ENCODE assay signal across 13 cellular contexts in the genomic region with DNA sequence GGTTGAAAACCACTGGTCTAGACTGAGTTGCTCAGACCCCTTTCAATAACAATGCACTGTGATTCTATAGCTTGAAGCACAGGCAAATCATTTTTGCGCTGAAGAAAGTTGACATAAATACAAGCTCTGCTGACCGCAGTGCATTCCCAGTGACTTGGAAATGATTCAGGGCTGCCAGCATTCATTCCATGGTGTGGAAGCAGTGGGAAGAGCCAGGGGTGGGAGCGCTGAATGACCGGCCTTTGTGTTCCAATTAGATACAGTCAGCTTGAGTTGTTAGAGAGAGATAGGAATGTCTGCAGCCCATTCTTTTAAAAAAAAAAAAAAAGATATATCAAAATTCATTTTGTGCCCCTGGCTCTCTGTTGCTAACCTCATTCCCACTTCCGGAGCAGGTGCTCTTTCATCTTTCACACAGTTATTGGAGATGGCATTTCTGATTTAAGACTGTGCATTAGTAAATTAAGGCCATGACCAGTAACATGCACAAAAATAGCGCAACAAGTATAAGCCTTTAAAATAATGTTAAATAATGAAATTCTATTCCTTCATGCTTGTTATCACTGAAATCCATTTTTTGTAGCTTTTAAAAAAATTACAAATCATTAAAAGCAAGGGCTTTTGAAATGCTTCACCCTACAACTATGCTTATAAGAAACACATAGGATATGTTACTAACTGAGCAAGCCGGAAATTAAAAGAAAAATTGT. TPM values are rescaled to one million over a fixed set of nuclear protein-coding genes. Genes with fewer than 3 reads are reported as not detected.
DNase-seq lines count a peak whose midpoint lies in the region; FAIRE-seq and TF ChIP-seq lines count a peak whose summit lies in the region.
"Had no signal": no experiment of that assay in that cellular context is flagged by ENCODE, and none has a peak within 500 bp of the region (broad histone marks: within the 10 kb centered on the region; RNA-seq: fewer than 3 reads in every experiment).

No MANE protein-coding gene starts in this region.

- DNase-seq in A673 (ENCODE audit: low spot score) = peak; percentile 69
- DNase-seq in HT-29 (ENCODE audit: low spot score) = peak; percentile 51
- peak; percentile 72 for DNase-seq in amniotic stem cell (lab: John Stamatoyannopoulos, UW)
- peak; percentile 62 for DNase-seq in islet precursor cell
- DNase-seq in D721Med (ENCODE audit: insufficient read length, low spot score) = no peak
- no peak for DNase-seq in activated CD4-positive, CD25-positive, alpha-beta regulatory T cell (lab: John Stamatoyannopoulos, UW)
- no peak for DNase-seq in LoVo (ENCODE audit: low spot score)
- no peak for DNase-seq in 8988T
- DNase-seq: activated naive CD4-positive, alpha-beta T cell treated with anti-CD3 and anti-CD28 coated beads for 36 hours; esophagus squamous epithelium; NCI-H1105 had no signal

- TF ChIP-seq CTCF in A673 (conservative IDR thresholded peaks at IDR 0.05; ENCODE audit: low read depth, low read length) (no peak), D721Med (IDR thresholded peaks at IDR 0.05; ENCODE audit: insufficient read depth, missing control alignments) (no peak)

- H3K36me3 ChIP-seq in A673 (ENCODE audit: insufficient read depth, low read length, poor library complexity, severe bottlenecking) = no peaks in the 10 kb centered on the region
- H3K36me3 ChIP-seq: esophagus squamous epithelium, vagina had no signal

- H3K27ac ChIP-seq in A673 (ENCODE audit: low read depth, low read length, poor library complexity, severe bottlenecking) = no peak overlapping the region
- H3K27ac ChIP-seq: esophagus squamous epithelium, vagina had no signal

- POLR2A ChIA-PET in A673 (lab: Charles Lee; ENCODE audit: low non-redundant PET) = no interaction called here

- H3K27me3 ChIP-seq in A673 (replicated peaks; ENCODE audit: insufficient read depth, low read depth, low read length, poor library complexity) = no peaks in the 10 kb centered on the region
- H3K27me3 ChIP-seq: esophagus squamous epithelium, vagina had no signal

- BruUV-seq in A673 (replicated peaks; lab: Mats Ljungman, UMichigan) = no TSS peak

- no peak overlapping the region for H3K4me3 ChIP-seq in A673 (ENCODE audit: low read depth, low read length, poor library complexity, severe bottlenecking)
- H3K4me3 ChIP-seq: esophagus squamous epithelium, vagina had no signal

- H3K9me3 ChIP-seq in A673 (ENCODE audit: low read depth, low read length, poor library complexity, severe bottlenecking) = no peaks in the 10 kb centered on the region
- H3K9me3 ChIP-seq: vagina had no signal

- intact Hi-C loops in A673 (cut with micrococcal nuclease; ENCODE audit: unreplicated experiment) = no loop called here

- no peak for FAIRE-seq in D721Med (lab: Jason Lieb, UNC)

- H3K4me1 ChIP-seq in A673 (ENCODE audit: insufficient read depth, low read length, poor library complexity, severe bottlenecking) = peaks cover 16% of the 10 kb centered on the region

- CTCF ChIA-PET in A673 (lab: Charles Lee) = interaction anchor here (0.6 kb wide), 1 partner anchor 1220 kb away, joined by 4 read pairs; no protein-coding TSS in a partner anchor

RNA-seq across cellular contexts. Expression of a gene that starts 59.4 kb away (rescaled TPM):
- not detected in 2 replicates for total RNA-seq in A673 (2021)
- total RNA-seq in HT-29 (2014; rRNA removed; shearing (Covaris generic)) = not detected in 2 replicates
- total RNA-seq: OCI-LY7 had no signal

Comparison
In these comparisons a context has a peak if more than half of its experiments do, and no peak if none do; other contexts are left out.
1. DNase-seq: peak in A673 (single experiment), HT-29 (single experiment), amniotic stem cell (single experiment) and islet precursor cell (single experiment); none in D721Med (single experiment), activated CD4-positive, CD25-positive, alpha-beta regulatory T cell (0 of 4), LoVo (single experiment) and 8988T (single experiment).